9 cellular contexts compared by ENCODE assay signal in genomic region chr19:36225219-36225892, GRCh38. TPM values are rescaled to one million over a fixed set of nuclear protein-coding genes. Genes with fewer than 3 reads are reported as not detected.
DNase-seq lines count a peak whose midpoint lies in the region; TF ChIP-seq lines count a peak whose summit lies in the region.
"Had no signal": no experiment of that assay in that cellular context is flagged by ENCODE, and none has a peak within 500 bp of the region (broad histone marks: within the 10 kb centered on the region; RNA-seq: fewer than 3 reads in every experiment).

No MANE protein-coding gene starts in this region.

- H3K27me3 Mint-ChIP-seq in endothelial cell (ENCODE audit: unreplicated experiment) = no peaks in the 10 kb centered on the region

- H3K27me3 ChIP-seq in cardiac muscle cell (no peaks in the 10 kb centered on the region), SJSA1 (replicated peaks) (no peaks in the 10 kb centered on the region)

- H3K4me1 Mint-ChIP-seq in endothelial cell (ENCODE audit: unreplicated experiment) = peaks cover 18% of the 10 kb centered on the region

- peak overlapping the region; percentile 40 for H3K27ac Mint-ChIP-seq in endothelial cell (ENCODE audit: unreplicated experiment)

- H3K36me3 ChIP-seq in cardiac muscle cell (peaks cover 33% of the 10 kb centered on the region), SJSA1 (peaks cover 77% of the 10 kb centered on the region)

- H3K9me3 Mint-ChIP-seq in endothelial cell (ENCODE audit: unreplicated experiment) = no peaks in the 10 kb centered on the region

- H3K27ac ChIP-seq in cardiac muscle cell = peak overlapping the region; percentile 50
- H3K27ac ChIP-seq in SJSA1 = peak overlapping the region; percentile 49
- H3K27ac ChIP-seq in temporal lobe (ENCODE audit: low read depth, low read length) = peak overlapping the region; percentile 36

- no peak overlapping the region for H3K4me3 ChIP-seq in cardiac muscle cell
- H3K4me3 ChIP-seq in SJSA1 = no peak overlapping the region

- peak overlapping the region; percentile 29 for H3K4me3 Mint-ChIP-seq in endothelial cell (ENCODE audit: unreplicated experiment)

- intact Hi-C loops in cardiac septum (cut with DNase I) = no loop called here

- TF ChIP-seq CTCF in cardiac muscle cell (IDR thresholded peaks at IDR 0.05; ENCODE audit: low read depth, low read length) (no peak), endothelial cell (IDR thresholded peaks at IDR 0.05; ENCODE audit: unreplicated experiment) (no peak)

- peaks cover 25% of the 10 kb centered on the region for H3K36me3 Mint-ChIP-seq in endothelial cell (ENCODE audit: low read depth, unreplicated experiment)

- DNase-seq in cardiac muscle cell (ENCODE audit: low read depth in 1 of 2, low spot score in 1 of 2) = peak in 1 of 2 donors; percentile 35
- DNase-seq in cardiac septum (ENCODE audit: low spot score) = no peak
- DNase-seq in SJSA1 (ENCODE audit: low read depth in 1 of 2, low spot score in 2 of 2) = peak in 1 of 2 experiments; percentile 75
- no peak for DNase-seq in endothelial cell (ENCODE audit: low spot score)
- DNase-seq in activated effector memory CD4-positive, alpha-beta T cell treated with anti-CD3 and anti-CD28 coated beads, Interleukin-2, amount 50 U/mL, for 16 hours = no peak
- DNase-seq in KG1 (lab: John Stamatoyannopoulos, UW) = no peak
- no peak for DNase-seq in NCI-H1436 (lab: John Stamatoyannopoulos, UW)
- DNase-seq: left cardiac atrium had no signal

- H3K4me1 ChIP-seq in cardiac muscle cell (ENCODE audit: low read depth) (peaks cover 8% of the 10 kb centered on the region), SJSA1 (replicated peaks) (peaks cover 28% of the 10 kb centered on the region)

- H3K9me3 ChIP-seq in cardiac muscle cell (ENCODE audit: low read depth) = no peaks in the 10 kb centered on the region
- H3K9me3 ChIP-seq in SJSA1 (replicated peaks) = peaks cover 4% of the 10 kb centered on the region

RNA-seq across cellular contexts. Expression of gene ZNF146, which starts 10.4 kb away (rescaled TPM):
- total RNA-seq in cardiac muscle cell = 57.4 and 83.4 TPM in 2 replicates
- polyA plus RNA-seq in cardiac muscle cell = 39.8 and 57.0 TPM in 2 replicates
- 38.6 TPM for total RNA-seq in cardiac septum
- 125 and 135 TPM in 2 replicates for total RNA-seq in SJSA1 (2014; rRNA removed; shearing (Covaris generic))
- 45.5 TPM for total RNA-seq in endothelial cell (ENCODE audit: unreplicated experiment)
- 87.8 TPM for total RNA-seq in temporal lobe

RNA-seq across cellular contexts. Expression of gene ZNF565, which starts 10.9 kb away (rescaled TPM):
- 1.2 and 2.5 TPM in 2 replicates for total RNA-seq in cardiac muscle cell
- 3.8 and 4.4 TPM in 2 replicates for polyA plus RNA-seq in cardiac muscle cell
- 4.0 TPM for total RNA-seq in cardiac septum
- 2.4 and 17.9 TPM in 2 replicates for total RNA-seq in SJSA1 (2014; rRNA removed; shearing (Covaris generic))
- total RNA-seq in endothelial cell (ENCODE audit: unreplicated experiment) = 3.7 TPM
- total RNA-seq in temporal lobe = 18.4 TPM
